In genomic region chr20:31738729-31739549, GRCh38 we compare ENCODE assay signal across 8 cellular contexts. TPM values are rescaled to one million over a fixed set of nuclear protein-coding genes. Genes with fewer than 3 reads are reported as not detected.
A peak's percentile ranks its signal among the peaks of the same experiment; 100 is the strongest.
DNase-seq lines count a peak whose midpoint lies in the region; ATAC-seq and TF ChIP-seq lines count a peak whose summit lies in the region.

TSS of gene TPX2 (plus strand) at chr20:31739290. CDS start at chr20:31757477, 18,187 bp downstream.

- peak within 1 kb of the TSS; percentile 91 for H3K27ac ChIP-seq in SJSA1
- peak within 1 kb of the TSS; percentile 57 to 84 (median 76) for H3K27ac ChIP-seq in gastroesophageal sphincter
- H3K27ac ChIP-seq in testis: peak within 1 kb of the TSS; percentile 53 to 77

- H3K36me3 ChIP-seq in SJSA1 (peaks cover 41% of the 10 kb centered on the region), gastroesophageal sphincter (no peaks in the 10 kb centered on the region), testis (ENCODE audit: low read depth, missing control alignments) (no peaks in the 10 kb centered on the region)

- DNase-seq in HFF-Myc (ENCODE audit: extremely low read depth, low read depth) (peak; percentile 93), MV-4-11 (lab: John Stamatoyannopoulos, UW) (peak; percentile 98), SJSA1 (ENCODE audit: low read depth in 1 of 2, low spot score in 2 of 2) (peak; percentile 95 to 97), non-pigmented ciliary epithelial cell (ENCODE audit: low read depth) (peak; percentile 91), testis (peak; percentile 99)
- DNase-seq in activated naive CD4-positive, alpha-beta T cell (lab: John Stamatoyannopoulos, UW): peak; percentile 54 to 65 (median 62)

- no peak for TF ChIP-seq EP300 in gastroesophageal sphincter (IDR thresholded peaks at IDR 0.05)

- intact Hi-C loops in testis (cut with DNase I; ENCODE audit: low total_unique reads): no loop called here

- peak; percentile 100 for ATAC-seq in gastroesophageal sphincter

- H3K4me3 ChIP-seq in GM08714 (ENCODE audit: low read length) (peak within 1 kb of the TSS; percentile 92), HFF-Myc (replicated peaks; ENCODE audit: low read depth, low read length) (peak within 1 kb of the TSS; percentile 79), SJSA1 (peak within 1 kb of the TSS; percentile 63), gastroesophageal sphincter (peak within 1 kb of the TSS; percentile 47 to 60), testis (peak within 1 kb of the TSS; percentile 60 to 77)

- H3K27me3 ChIP-seq in SJSA1 (replicated peaks) (no peaks in the 10 kb centered on the region), gastroesophageal sphincter (no peaks in the 10 kb centered on the region), testis (no peaks in the 10 kb centered on the region)

- peaks cover 12% of the 10 kb centered on the region for H3K4me1 ChIP-seq in SJSA1 (replicated peaks)
- H3K4me1 ChIP-seq in gastroesophageal sphincter: peaks cover 0 to 12% (median 5%) of the 10 kb centered on the region in 3 donors
- H3K4me1 ChIP-seq in testis: no peaks in the 10 kb centered on the region

- 1 to 2% methylated on average over 9 to 20 of the region's 54 CpGs for WGBS in gastroesophageal sphincter (ENCODE audit: low coverage in 1 of 2), 2 donors
- 0% methylated on average over 32 to 54 of the region's 54 CpGs for WGBS in testis, 2 donors

- peak in 1 of 2 donors; percentile 26 for TF ChIP-seq POLR2A in gastroesophageal sphincter (IDR thresholded peaks at IDR 0.05)
- peak; percentile 49 for TF ChIP-seq POLR2A in testis (IDR thresholded peaks at IDR 0.05)

- no peaks in the 10 kb centered on the region for H3K9me3 ChIP-seq in SJSA1 (replicated peaks)
- no peaks in the 10 kb centered on the region for H3K9me3 ChIP-seq in gastroesophageal sphincter
- H3K9me3 ChIP-seq in testis: no peaks in the 10 kb centered on the region

- TF ChIP-seq CTCF in HFF-Myc (IDR thresholded peaks at IDR 0.05; ENCODE audit: low read depth, low read length, missing control alignments) (no peak), gastroesophageal sphincter (IDR thresholded peaks at IDR 0.05) (peak in 3 of 4 experiments; percentile 23 to 49 (median 42)), testis (IDR thresholded peaks at IDR 0.05) (peak in 1 of 3 experiments; percentile 22)

RNA-seq across cellular contexts. Expression of gene TPX2, which starts in this region (rescaled TPM):
- total RNA-seq in SJSA1 (2014; rRNA removed; shearing (Covaris generic)): 212 and 238 TPM in 2 replicates
- total RNA-seq in gastroesophageal sphincter (1 to 10 TPM in 1 of 4 donors, under 1 TPM in 3; 0.13 to 1.4 (median 0.74) TPM), testis (10 to 100 TPM; 39.7 to 52.5 TPM)
- 74.6 TPM for polyA plus RNA-seq in testis (ENCODE audit: insufficient read depth, low read depth, low replicate concordance)

Comparison
In these comparisons a context has a peak if more than half of its experiments do, and no peak if none do; other contexts are left out.
1. Peak in every context shown above with its lines: DNase-seq, ATAC-seq, H3K4me3 ChIP-seq and H3K27ac ChIP-seq.
2. RNA of gene TPX2 (total RNA-seq): 212 to 238 TPM in SJSA1 and 39.7 to 52.5 TPM in testis; 0.13 to 1.4 TPM in gastroesophageal sphincter; every median in the first group is over 10 times any median in the second.